ENCODE assay signal across 21 cellular contexts in genomic region chr11:96715208-96715607, GRCh38.
"Had no signal": no experiment of that assay in that cellular context is flagged by ENCODE, and none has a peak within 500 bp of the region (broad histone marks: within the 10 kb centered on the region; RNA-seq: fewer than 3 reads in every experiment).

No MANE protein-coding gene starts in this region.

- H3K9ac ChIP-seq: parathyroid adenoma had no signal

- H3K4me3 ChIP-seq: lung, prostate gland, spleen, thoracic aorta, transverse colon had no signal

- H3K4me1 ChIP-seq: foreskin keratinocyte, parathyroid adenoma, prostate gland, spleen, transverse colon had no signal

- H3K79me2 ChIP-seq: parathyroid adenoma had no signal

- H3K27me3 ChIP-seq: foreskin keratinocyte, spleen, transverse colon had no signal

- H3K27ac ChIP-seq: foreskin keratinocyte, parathyroid adenoma, prostate gland, spleen, thoracic aorta, transverse colon had no signal

- DNase-seq: cerebellar nuclear complex; kidney; left cardiac atrium; left ventricle myocardium superior; mesendoderm; naive thymus-derived CD4-positive, alpha-beta T cell; nephron progenitor cell; spleen; stimulated activated CD4-positive, alpha-beta T cell treated with anti-CD3 and anti-CD28 coated beads, Interleukin-15, amount 100 ng/mL, for 24 hours; stimulated activated CD4-positive, alpha-beta T cell treated with anti-CD3 and anti-CD28 coated beads, Interleukin-1b, Interleukin-23, amount 100 ng/mL, for 48 hours; stimulated activated CD4-positive, alpha-beta T cell treated with anti-CD3 and anti-CD28 coated beads, Interleukin-4, amount 100 ng/mL, for 24 hours; transverse colon had no signal

- ATAC-seq: foreskin keratinocyte; left cardiac atrium; left ventricle myocardium superior; naive thymus-derived CD4-positive, alpha-beta T cell; sciatic nerve; stimulated activated memory B cell treated with anti-CD40 and anti-IgM and Interleukin-4, amounts not matched to agents 10 μg/mL and 1 μg/mL and 100 μg/mL, for 72 hours had no signal

- H3K36me3 ChIP-seq: prostate gland, spleen, thoracic aorta, transverse colon had no signal

- H2AFZ ChIP-seq: parathyroid adenoma had no signal

- FAIRE-seq: colon, endothelial cell of umbilical vein, kidney had no signal

- H3K9me3 ChIP-seq: prostate gland, spleen, thoracic aorta, transverse colon had no signal
